ENCODE assay signal across 11 cellular contexts in genomic region chr12:88633312-88633711, GRCh38. TPM values are rescaled to one million over a fixed set of nuclear protein-coding genes. Genes with fewer than 3 reads are reported as not detected.
DNase-seq lines count a peak whose midpoint lies in the region; ATAC-seq and TF ChIP-seq lines count a peak whose summit lies in the region.
"Had no signal": no experiment of that assay in that cellular context is flagged by ENCODE, and none has a peak within 500 bp of the region (broad histone marks: within the 10 kb centered on the region; RNA-seq: fewer than 3 reads in every experiment).

No MANE protein-coding gene starts in this region.

- H3K9me2 ChIP-seq in Loucy (replicated peaks; ENCODE audit: low read depth, low read length) = no peaks in the 10 kb centered on the region

- intact Hi-C loops in testis (cut with DNase I; ENCODE audit: low total_unique reads) = no loop called here
- intact Hi-C loops in activated CD4-positive, alpha-beta memory T cell treated with anti-CD3 and anti-CD28 coated beads for 36 hours (cut with micrococcal nuclease) = no loop called here

- H3K79me2 ChIP-seq in Loucy (ENCODE audit: insufficient read depth, low read length) (no peaks in the 10 kb centered on the region), osteoblast (ENCODE audit: insufficient read depth, low read length) (no peaks in the 10 kb centered on the region)

- no peaks in the 10 kb centered on the region for H3F3A ChIP-seq in Loucy (ENCODE audit: low read depth)

- DNase-seq in DMS114 treated with DMSO at 0.1 percent for 48 hours (lab: John Stamatoyannopoulos, UW; ENCODE audit: unreplicated experiment) (peak; percentile 23), chondrocyte (ENCODE audit: low spot score) (no peak), osteoblast (ENCODE audit: insufficient read length, low spot score, missing footprints) (no peak), omental fat pad (ENCODE audit: low spot score) (no peak), testis (no peak)
- no peak for DNase-seq in activated CD4-positive, alpha-beta memory T cell treated with anti-CD3 and anti-CD28 coated beads for 36 hours
- DNase-seq: GDM1, NCI-H1417 treated with DMSO at 0.1 percent for 48 hours, RPMI8226 had no signal

- no peak for TF ChIP-seq POLR2A in testis (IDR thresholded peaks at IDR 0.05)

- H3K4me3 ChIP-seq in Loucy (ENCODE audit: low read length, poor library complexity, severe bottlenecking) (no peak overlapping the region), osteoblast (ENCODE audit: insufficient read depth, low read length) (no peak overlapping the region), testis (no peak overlapping the region)

- 90 to 94% methylated on average over 1 of the region's 1 CpG for WGBS in testis, 2 donors

- H3K27me3 ChIP-seq in Loucy (ENCODE audit: insufficient read depth, low read length, poor library complexity, severe bottlenecking) (no peaks in the 10 kb centered on the region), osteoblast (ENCODE audit: insufficient read depth, low read length) (no peaks in the 10 kb centered on the region), testis (no peaks in the 10 kb centered on the region)

- no peaks in the 10 kb centered on the region for H3K36me3 Mint-ChIP-seq in chondrocyte (ENCODE audit: low read depth)
- H3K36me3 Mint-ChIP-seq in activated CD4-positive, alpha-beta memory T cell treated with anti-CD3 and anti-CD28 coated beads for 36 hours = no peaks in the 10 kb centered on the region

- H2AFZ ChIP-seq in Loucy (ENCODE audit: low read length) (no peak overlapping the region), osteoblast (ENCODE audit: low read length) (no peak overlapping the region)

- no peak overlapping the region for H3K4me2 ChIP-seq in Loucy (ENCODE audit: low read depth, low read length, poor library complexity, severe bottlenecking)
- no peak overlapping the region for H3K4me2 ChIP-seq in osteoblast (ENCODE audit: insufficient read depth, low read length)

- H3K36me3 ChIP-seq in Loucy (ENCODE audit: insufficient read depth, low read length) = no peaks in the 10 kb centered on the region
- no peaks in the 10 kb centered on the region for H3K36me3 ChIP-seq in osteoblast (ENCODE audit: insufficient read depth, low read length)
- no peaks in the 10 kb centered on the region for H3K36me3 ChIP-seq in testis (ENCODE audit: low read depth, missing control alignments)

- H3K4me3 Mint-ChIP-seq in chondrocyte (ENCODE audit: unreplicated experiment) = no peak overlapping the region
- no peak overlapping the region for H3K4me3 Mint-ChIP-seq in activated CD4-positive, alpha-beta memory T cell treated with anti-CD3 and anti-CD28 coated beads for 36 hours

- POLR2A ChIA-PET in activated CD4-positive, alpha-beta memory T cell treated with anti-CD3 and anti-CD28 coated beads for 36 hours (lab: Charles Lee) = no interaction called here

- no peaks in the 10 kb centered on the region for H3K4me1 Mint-ChIP-seq in chondrocyte (ENCODE audit: low read depth)
- H3K4me1 Mint-ChIP-seq in activated CD4-positive, alpha-beta memory T cell treated with anti-CD3 and anti-CD28 coated beads for 36 hours (ENCODE audit: low read depth) = no peaks in the 10 kb centered on the region

- peaks cover 2% of the 10 kb centered on the region for H3K9me3 Mint-ChIP-seq in chondrocyte (ENCODE audit: low read depth)
- no peaks in the 10 kb centered on the region for H3K9me3 Mint-ChIP-seq in activated CD4-positive, alpha-beta memory T cell treated with anti-CD3 and anti-CD28 coated beads for 36 hours

- TF ChIP-seq CTCF in Loucy (conservative IDR thresholded peaks at IDR 0.05; ENCODE audit: low read length) = peak; percentile 67
- TF ChIP-seq CTCF in chondrocyte (IDR thresholded peaks at IDR 0.05) = peak; percentile 80
- TF ChIP-seq CTCF in osteoblast (IDR thresholded peaks at IDR 0.05; ENCODE audit: extremely low read depth, low read depth, low read length) = peak; percentile 50
- no peak for TF ChIP-seq CTCF in omental fat pad (IDR thresholded peaks at IDR 0.05)
- TF ChIP-seq CTCF in testis (IDR thresholded peaks at IDR 0.05) = no peak

- H4K20me1 ChIP-seq in Loucy (ENCODE audit: insufficient read depth, low read length, poor library complexity, severe bottlenecking) (no peaks in the 10 kb centered on the region), osteoblast (ENCODE audit: insufficient read depth, low read length) (no peaks in the 10 kb centered on the region)

- ATAC-seq in omental fat pad (ENCODE audit: low FRiP score) = no peak
- ATAC-seq: activated CD4-positive, CD25-positive, alpha-beta regulatory T cell treated with anti-CD3 and anti-CD28 coated beads, Interleukin-2, amount 50 U/mL, for 24 hours had no signal

- H3K9me3 ChIP-seq in Loucy (ENCODE audit: insufficient read depth, low read depth, low read length) (no peaks in the 10 kb centered on the region), osteoblast (ENCODE audit: low read depth, low read length) (no peaks in the 10 kb centered on the region), testis (no peaks in the 10 kb centered on the region)

- H3K9ac ChIP-seq in Loucy (ENCODE audit: low read depth, low read length, poor library complexity, severe bottlenecking) = no peak overlapping the region

- H3K27ac ChIP-seq in osteoblast (ENCODE audit: low read depth, low read length) (no peak overlapping the region), testis (no peak overlapping the region)

- H3K27me3 Mint-ChIP-seq in chondrocyte (ENCODE audit: low read depth) = no peaks in the 10 kb centered on the region
- no peaks in the 10 kb centered on the region for H3K27me3 Mint-ChIP-seq in activated CD4-positive, alpha-beta memory T cell treated with anti-CD3 and anti-CD28 coated beads for 36 hours

- CTCF ChIA-PET in activated CD4-positive, alpha-beta memory T cell treated with anti-CD3 and anti-CD28 coated beads for 36 hours (lab: Charles Lee) = no interaction called here

- H3K27ac Mint-ChIP-seq in chondrocyte (ENCODE audit: unreplicated experiment) = no peak overlapping the region
- no peak overlapping the region for H3K27ac Mint-ChIP-seq in activated CD4-positive, alpha-beta memory T cell treated with anti-CD3 and anti-CD28 coated beads for 36 hours

- no peaks in the 10 kb centered on the region for H3K4me1 ChIP-seq in Loucy (ENCODE audit: insufficient read depth, low read length, poor library complexity, severe bottlenecking)
- H3K4me1 ChIP-seq in osteoblast (ENCODE audit: insufficient read depth, low read length) = peaks cover 1% of the 10 kb centered on the region
- no peaks in the 10 kb centered on the region for H3K4me1 ChIP-seq in testis

RNA-seq across cellular contexts. Expression of gene KITLG, which starts 53.0 kb away (rescaled TPM):
- total RNA-seq in chondrocyte (1.7 to 3.8 TPM (median 3.7 TPM) in 3 replicates), osteoblast (46.7 and 62.5 TPM in 2 replicates), omental fat pad (10 to 100 TPM; 12.2 to 29.8 (median 19.8) TPM), testis (10 to 100 TPM; 21.8 to 25.0 TPM)
- polyA plus RNA-seq in testis (ENCODE audit: insufficient read depth, low read depth, low replicate concordance) = 12.2 TPM
- under 1 TPM; 0.07 TPM for total RNA-seq in activated CD4-positive, alpha-beta memory T cell treated with anti-CD3 and anti-CD28 coated beads for 36 hours

Comparison
In these comparisons a context has a peak if more than half of its experiments do, and no peak if none do; other contexts are left out.
1. CTCF ChIP-seq: peak in Loucy (single experiment), chondrocyte (single experiment) and osteoblast (single experiment); none in omental fat pad (0 of 3) and testis (0 of 3).